In the genomic region with DNA sequence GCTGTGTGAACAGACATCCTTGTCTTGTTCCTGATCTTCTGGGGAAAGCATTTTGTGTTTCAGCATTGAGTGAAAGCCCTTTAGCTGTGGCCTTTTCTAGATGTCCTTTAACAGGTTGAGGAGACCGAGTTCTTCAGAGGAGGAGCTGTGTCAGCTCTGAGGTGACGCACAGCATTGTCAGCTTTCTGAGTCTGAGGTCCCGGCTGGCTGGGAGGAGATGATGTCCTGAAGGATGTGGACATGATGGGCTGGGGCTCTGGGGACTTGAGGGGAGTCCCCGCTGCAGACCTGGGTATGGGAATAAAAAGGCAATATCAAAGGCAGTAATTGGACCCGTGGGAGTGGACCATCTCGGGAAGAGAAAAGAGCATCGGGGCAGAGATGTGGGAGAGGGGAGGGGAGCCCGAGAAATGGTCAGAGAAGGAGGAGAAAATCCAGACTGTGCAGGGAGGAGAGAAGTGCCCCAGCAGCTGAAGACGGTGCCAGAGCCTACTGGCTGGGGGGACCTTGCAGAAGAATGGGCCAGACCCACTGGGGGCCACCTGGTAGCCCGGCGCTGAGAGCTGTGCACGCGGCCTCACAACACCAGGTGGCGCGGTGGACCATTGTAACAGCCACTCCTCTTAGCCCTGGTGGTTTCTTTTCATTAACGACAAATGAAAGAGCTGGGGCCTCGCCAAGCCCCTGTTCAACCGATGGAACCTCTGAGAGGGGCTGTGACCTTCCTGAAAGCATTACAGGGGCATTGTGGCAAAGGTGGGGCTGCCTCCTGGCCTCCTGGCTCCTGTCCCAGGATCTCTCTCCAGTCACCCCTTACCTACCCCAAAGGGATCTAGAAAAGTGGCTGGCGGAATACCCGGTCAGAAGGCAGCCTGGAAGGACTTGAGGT, we compare ENCODE assay signal across 8 cellular contexts.
DNase-seq lines count a peak whose midpoint lies in the region; ATAC-seq lines count a peak whose summit lies in the region.

No MANE protein-coding gene starts in this region.

- H2BK12ac ChIP-seq in mesenchymal stem cell (ENCODE audit: low read length in 2 of 2) = no peak overlapping the region

- no peak overlapping the region for H2BK5ac ChIP-seq in mesenchymal stem cell (ENCODE audit: low read depth, low read length, poor library complexity, severe bottlenecking)

- no peaks in the 10 kb centered on the region for H3K4me1 ChIP-seq in mesenchymal stem cell (ENCODE audit: control insufficient read depth, insufficient read depth, low read depth, low read length)

- no peak overlapping the region for H3K4me3 Mint-ChIP-seq in activated CD4-positive, alpha-beta memory T cell treated with anti-CD3 and anti-CD28 coated beads, Interleukin-2, amount 10 ng/mL, durations not matched to agents 7 days and 5 days

- 31% methylated on average over 20 of the region's 20 CpGs for WGBS in mesenchymal stem cell

- DNase-seq in NCI-H1436 (lab: John Stamatoyannopoulos, UW) = peak; percentile 78
- DNase-seq in NCI-H1436 treated with DMSO at 0.1 percent for 48 hours (lab: John Stamatoyannopoulos, UW) = no peak
- DNase-seq in NCI-H82 (lab: John Stamatoyannopoulos, UW) = peak; percentile 88
- peak; percentile 87 for DNase-seq in activated CD4-positive, alpha-beta memory T cell treated with anti-CD3 and anti-CD28 coated beads, Interleukin-2, amount 10 ng/mL, durations not matched to agents 7 days and 5 days
- DNase-seq in effector CD4-positive, alpha-beta T cell = peak; percentile 75
- peak; percentile 73 for DNase-seq in mesenchymal stem cell
- DNase-seq in stimulated activated CD8-positive, alpha-beta memory T cell treated with anti-CD3 and anti-CD28 coated beads, Interleukin-15, amount 100 ng/mL, for 1 hour (ENCODE audit: low read depth) = peak; percentile 75

- H3K9me3 Mint-ChIP-seq in activated CD4-positive, alpha-beta memory T cell treated with anti-CD3 and anti-CD28 coated beads, Interleukin-2, amount 10 ng/mL, durations not matched to agents 7 days and 5 days = no peaks in the 10 kb centered on the region

- no peak overlapping the region for H2BK120ac ChIP-seq in mesenchymal stem cell (ENCODE audit: low read depth, low read length)

- no peak overlapping the region for H2AK5ac ChIP-seq in mesenchymal stem cell (ENCODE audit: low read length, severe bottlenecking)

- H3K4ac ChIP-seq in mesenchymal stem cell (ENCODE audit: low read depth in 1 of 2, low read length in 2 of 2) = no peak overlapping the region

- peak overlapping the region in 1 of 2 experiments; percentile 68 for H3K4me3 ChIP-seq in mesenchymal stem cell (ENCODE audit: insufficient read depth in 1 of 2, low read depth in 1 of 2, low read length in 2 of 2)

- H3K18ac ChIP-seq in mesenchymal stem cell (ENCODE audit: low read depth in 1 of 2, low read length in 2 of 2) = no peak overlapping the region

- H2AFZ ChIP-seq in mesenchymal stem cell (ENCODE audit: low read depth, low read length) = no peak overlapping the region

- H4K91ac ChIP-seq in mesenchymal stem cell (ENCODE audit: low read length) = no peak overlapping the region

- no peak overlapping the region for H3K23ac ChIP-seq in mesenchymal stem cell (ENCODE audit: low read length in 2 of 2)

- no peaks in the 10 kb centered on the region for H3K36me3 ChIP-seq in mesenchymal stem cell (ENCODE audit: control insufficient read depth in 1 of 2, insufficient read depth in 2 of 2, low read depth in 1 of 2, low read length in 2 of 2)

- CTCF ChIA-PET in activated CD4-positive, alpha-beta memory T cell treated with anti-CD3 and anti-CD28 coated beads, Interleukin-2, amount 10 ng/mL, durations not matched to agents 7 days and 5 days (lab: Charles Lee) = interaction anchor here (0.6 to 14.3 kb wide), 63 partner anchors 10 to 562 kb away, joined by 3 to 383 read pairs (median 4); a partner anchor contains a TSS

- H3K9me3 ChIP-seq in mesenchymal stem cell (ENCODE audit: control insufficient read depth, low read length) = no peaks in the 10 kb centered on the region

- H3K14ac ChIP-seq in mesenchymal stem cell (ENCODE audit: low read length in 2 of 2) = no peak overlapping the region

- H3K4me1 Mint-ChIP-seq in activated CD4-positive, alpha-beta memory T cell treated with anti-CD3 and anti-CD28 coated beads, Interleukin-2, amount 10 ng/mL, durations not matched to agents 7 days and 5 days = peaks cover 33% of the 10 kb centered on the region

- peak overlapping the region; percentile 73 for H3K9ac ChIP-seq in mesenchymal stem cell (ENCODE audit: low read length)

- H4K8ac ChIP-seq in mesenchymal stem cell (ENCODE audit: low read length) = peak overlapping the region; percentile 66

- peaks cover 24% of the 10 kb centered on the region for H3K27me3 Mint-ChIP-seq in activated CD4-positive, alpha-beta memory T cell treated with anti-CD3 and anti-CD28 coated beads, Interleukin-2, amount 10 ng/mL, durations not matched to agents 7 days and 5 days

- peak overlapping the region; percentile 53 for H2BK15ac ChIP-seq in mesenchymal stem cell (ENCODE audit: low read depth, poor library complexity, severe bottlenecking)

- H3K79me1 ChIP-seq in mesenchymal stem cell (replicated peaks; ENCODE audit: low read length, poor library complexity, severe bottlenecking) = no peaks in the 10 kb centered on the region

- H3K36me3 Mint-ChIP-seq in activated CD4-positive, alpha-beta memory T cell treated with anti-CD3 and anti-CD28 coated beads, Interleukin-2, amount 10 ng/mL, durations not matched to agents 7 days and 5 days (ENCODE audit: low read depth) = no peaks in the 10 kb centered on the region

- POLR2A ChIA-PET in activated CD4-positive, alpha-beta memory T cell treated with anti-CD3 and anti-CD28 coated beads, Interleukin-2, amount 10 ng/mL, durations not matched to agents 7 days and 5 days (lab: Charles Lee) = interaction anchor here (0.6 to 5.6 kb wide), 16 partner anchors 13 to 292 kb away, joined by 3 to 64 read pairs (median 4); a partner anchor contains a TSS

- peak; percentile 78 for ATAC-seq in HG03521 (IDR thresholded peaks at IDR 0.05; ENCODE audit: unreplicated experiment)

- H3K27ac ChIP-seq in mesenchymal stem cell (ENCODE audit: low read length, poor library complexity, severe bottlenecking) = no peak overlapping the region

- H3K27me3 ChIP-seq in mesenchymal stem cell (ENCODE audit: control insufficient read depth in 1 of 2, insufficient read depth in 1 of 2, low read length in 2 of 2) = no peaks in the 10 kb centered on the region

- peak overlapping the region; percentile 17 for H3K4me2 ChIP-seq in mesenchymal stem cell (ENCODE audit: low read length, poor library complexity, severe bottlenecking)

- no peak overlapping the region for H3K27ac Mint-ChIP-seq in activated CD4-positive, alpha-beta memory T cell treated with anti-CD3 and anti-CD28 coated beads, Interleukin-2, amount 10 ng/mL, durations not matched to agents 7 days and 5 days
